ENCODE assay signal across 2 cellular contexts in genomic region chr13:45415112-45415511, GRCh38.
TF ChIP-seq lines count a peak whose summit lies in the region.

No MANE protein-coding gene starts in this region.

TF ChIP-seq in GM12878, 131 proteins besides CTCF, POLR2A, EP300 and RAD21:
- TF ChIP-seq NFYA (IDR thresholded peaks at IDR 0.05; ENCODE audit: borderline replicate concordance, low read depth, low read length) (no peak), RAD51 (IDR thresholded peaks at IDR 0.05) (peak; percentile 39; the same call in 1 of the 2 replicates), TCF12 (IDR thresholded peaks at IDR 0.05; ENCODE audit: low read depth, low read length) (no peak)

TF ChIP-seq in HepG2, 621 proteins besides CTCF, POLR2A, EP300 and RAD21:
- TF ChIP-seq POGK (CRISPR knock-in tag; conservative IDR thresholded peaks at IDR 0.05) (no peak), NR2F2 (IDR thresholded peaks at IDR 0.05; ENCODE audit: borderline replicate concordance, low read depth) (no peak), ZSCAN21 (CRISPR knock-in tag; IDR thresholded peaks at IDR 0.05; ENCODE audit: borderline replicate concordance) (no peak), SNRNP70 (IDR thresholded peaks at IDR 0.05; ENCODE audit: low read depth, low read length) (no peak), ZNF770 (CRISPR knock-in tag; IDR thresholded peaks at IDR 0.05) (no peak), CREB1 (IDR thresholded peaks at IDR 0.05) (no peak), CREB1 (CRISPR knock-in tag; IDR thresholded peaks at IDR 0.05) (no peak), NR1H2 (CRISPR knock-in tag; IDR thresholded peaks at IDR 0.05; ENCODE audit: borderline replicate concordance, low read depth) (no peak), ZNF33A (CRISPR knock-in tag; IDR thresholded peaks at IDR 0.05; ENCODE audit: borderline replicate concordance) (no peak), ZNF101 (CRISPR knock-in tag; IDR thresholded peaks at IDR 0.05; ENCODE audit: borderline replicate concordance, low read depth) (no peak), ZNF224 (CRISPR knock-in tag; IDR thresholded peaks at IDR 0.05) (no peak), ZNF550 (CRISPR knock-in tag; IDR thresholded peaks at IDR 0.05; ENCODE audit: borderline replicate concordance) (no peak), ZNF790 (CRISPR knock-in tag; IDR thresholded peaks at IDR 0.05; ENCODE audit: borderline replicate concordance) (no peak), SMARCE1 (IDR thresholded peaks at IDR 0.05; ENCODE audit: borderline replicate concordance) (no peak), ZNF609 (CRISPR knock-in tag; IDR thresholded peaks at IDR 0.05; ENCODE audit: borderline replicate concordance) (no peak), PHB2 (IDR thresholded peaks at IDR 0.05; ENCODE audit: partially characterized antibody) (no peak)
